ENCODE assay signal across 18 cellular contexts in the genomic region with DNA sequence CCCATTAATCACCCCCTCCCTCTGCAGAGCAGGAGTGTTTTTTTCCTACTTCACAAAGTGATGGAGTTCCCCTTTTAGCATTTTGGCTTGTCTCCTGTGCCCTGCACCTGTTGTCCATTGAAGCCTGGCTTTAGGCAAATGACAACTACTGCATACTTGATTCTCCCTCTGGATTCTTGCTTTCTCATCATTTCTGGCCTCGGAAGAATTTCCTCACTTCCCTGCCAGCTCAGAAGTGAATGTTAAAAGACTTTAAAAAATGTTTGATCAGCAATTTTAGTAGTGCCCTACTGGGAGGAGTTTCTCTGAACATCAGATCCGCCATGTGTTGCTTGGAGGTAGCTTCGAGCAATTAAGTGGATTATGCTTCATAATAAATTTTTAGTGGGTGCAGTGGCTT. TPM values are rescaled to one million over a fixed set of nuclear protein-coding genes. Genes with fewer than 3 reads are reported as not detected.
DNase-seq lines count a peak whose midpoint lies in the region; ATAC-seq, FAIRE-seq and TF ChIP-seq lines count a peak whose summit lies in the region.
"Had no signal": no experiment of that assay in that cellular context is flagged by ENCODE, and none has a peak within 500 bp of the region (broad histone marks: within the 10 kb centered on the region; RNA-seq: fewer than 3 reads in every experiment).

No MANE protein-coding gene starts in this region.

- peaks cover 7 to 13% of the 10 kb centered on the region in 2 donors for H3K4me1 Mint-ChIP-seq in effector memory CD8-positive, alpha-beta T cell (ENCODE audit: low read depth in 2 of 2)
- H3K4me1 Mint-ChIP-seq: H9 had no signal

- CTCF ChIA-PET in A549 (lab: Yijun Ruan, JAX), result interaction anchor here (1.2 kb wide), 1 partner anchor 9 kb away, joined by 3 read pairs; no protein-coding TSS in a partner anchor

- no peak for TF ChIP-seq RAD21 in A549 (conservative IDR thresholded peaks at IDR 0.05 in 1 of 2, IDR thresholded peaks at IDR 0.05 in 1 of 2)

- no peak overlapping the region for H3K4me3 ChIP-seq in A549
- H3K4me3 ChIP-seq: MG63, Peyer's patch had no signal

- no peak for FAIRE-seq in A549 (lab: Jason Lieb, UNC)

- TF ChIP-seq POLR2A in A549 (IDR thresholded peaks at IDR 0.05; ENCODE audit: low read length), result no peak

- no peaks in the 10 kb centered on the region for H3K4me1 ChIP-seq in A549
- H3K4me1 ChIP-seq: Peyer's patch had no signal

- no peak for TF ChIP-seq CTCF in A549 (IDR thresholded peaks at IDR 0.05)

- WGBS in A549 (ENCODE audit: missing lambda C conversion rate), result 97% methylated on average over 3 of the region's 3 CpGs

- no peak overlapping the region for H3K27ac Mint-ChIP-seq in effector memory CD8-positive, alpha-beta T cell
- H3K27ac Mint-ChIP-seq: CD4-positive, alpha-beta memory T cell had no signal

- H3K9me3 Mint-ChIP-seq in effector memory CD8-positive, alpha-beta T cell, result no peaks in the 10 kb centered on the region
- H3K9me3 Mint-ChIP-seq: CD4-positive, alpha-beta memory T cell; H9 had no signal

- POLR2A ChIA-PET in A549 (lab: Yijun Ruan, JAX), result no interaction called here

- ATAC-seq in A549, result no peak
- ATAC-seq in effector memory CD8-positive, alpha-beta T cell (replicated peaks), result no peak

- DNase-seq in A549 (ENCODE audit: low read depth in 1 of 2, low spot score in 1 of 2), result no peak
- peak; percentile 28 for DNase-seq in G401 (ENCODE audit: low spot score)
- peak; percentile 94 for DNase-seq in RPMI8226
- DNase-seq in myocyte (ENCODE audit: low read depth), result peak; percentile 89
- no peak for DNase-seq in effector memory CD8-positive, alpha-beta T cell
- no peak for DNase-seq in NCI-H2196 (lab: John Stamatoyannopoulos, UW; ENCODE audit: unreplicated experiment)
- DNase-seq in ecto neural progenitor cell (ENCODE audit: low spot score), result no peak
- DNase-seq in stimulated activated CD4-positive, alpha-beta T cell treated with anti-CD3 and anti-CD28 coated beads, Interleukin-4, amount 100 ng/mL, for 4 hours, result no peak
- DNase-seq: CD4-positive, alpha-beta memory T cell; H9; KG1; MG63; NCI-H1105; NCI-H187; NCI-H446; Peyer's patch; SHP77 treated with DMSO at 0.1 percent for 48 hours had no signal

- H3K36me3 Mint-ChIP-seq in effector memory CD8-positive, alpha-beta T cell (ENCODE audit: insufficient read depth), result peaks cover 71% of the 10 kb centered on the region

- no peak overlapping the region for H3K4me2 ChIP-seq in A549

- TF ChIP-seq EP300 in A549 (IDR thresholded peaks at IDR 0.05), result no peak

- no peaks in the 10 kb centered on the region for H3K9me3 ChIP-seq in A549
- H3K9me3 ChIP-seq: MG63, Peyer's patch had no signal

- in situ Hi-C loops in G401 (cut with HindIII; ENCODE audit: low sequenced_read_pairs), result no loop called here

- H3K4me3 Mint-ChIP-seq in effector memory CD8-positive, alpha-beta T cell, result no peak overlapping the region
- H3K4me3 Mint-ChIP-seq: B cell; CD4-positive, alpha-beta memory T cell; H9 had no signal

- H3K27ac ChIP-seq in A549, result no peak overlapping the region
- H3K27ac ChIP-seq: Peyer's patch had no signal

- no peaks in the 10 kb centered on the region for H3K27me3 Mint-ChIP-seq in effector memory CD8-positive, alpha-beta T cell
- H3K27me3 Mint-ChIP-seq: B cell; CD4-positive, alpha-beta memory T cell had no signal

TF ChIP-seq in A549, 52 proteins besides CTCF, POLR2A, EP300 and RAD21:
- TF ChIP-seq ELK1 (IDR thresholded peaks at IDR 0.05; ENCODE audit: low read depth, low read length) (no peak), HMGXB4 (CRISPR knock-in tag; IDR thresholded peaks at IDR 0.05; ENCODE audit: borderline replicate concordance) (no peak), FOSL2 (IDR thresholded peaks at IDR 0.05) (no peak), FOSL2 (CRISPR knock-in tag; IDR thresholded peaks at IDR 0.05) (no peak), MAFK (IDR thresholded peaks at IDR 0.05; ENCODE audit: partially characterized antibody) (peak; percentile 95)

RNA-seq across cellular contexts. Expression of gene RCOR3, which starts 28.1 kb away (rescaled TPM):
- 33.7 and 40.7 TPM in 2 replicates for polyA plus RNA-seq in A549 (2011; rRNA removed)
- polyA plus RNA-seq in A549 (2012; cell fraction: cytosol; rRNA removed), result 11.7 and 11.8 TPM in 2 replicates
- 29.3 and 29.5 TPM in 2 replicates for polyA plus RNA-seq in A549 (2012; cell fraction: nucleus; rRNA removed)
- 16.1 to 19.0 TPM (median 16.3 TPM) in 3 replicates for polyA plus RNA-seq in A549 (2017; fragmentation: RNase III; extraction: RNeasy Plus Mini Kit Qiagen cat#74134 plus additional on column Dnase treatment)
- 35.1 and 42.3 TPM in 2 replicates for polyA minus RNA-seq in A549 (2011; rRNA and poly(A)+ RNA removed)
- 8.1 TPM in 2 replicates for total RNA-seq in G401 (2014; rRNA removed; shearing (Covaris generic))
- 28.4 and 38.0 TPM in 2 replicates for total RNA-seq in myocyte
- polyA plus RNA-seq in myocyte (2012), result 35.0 TPM

RNA-seq across cellular contexts. Expression of gene TRAF5, which starts 39.4 kb away (rescaled TPM):
- 14.6 and 16.0 TPM in 2 replicates for polyA plus RNA-seq in A549 (2011; rRNA removed)
- 5.4 and 6.3 TPM in 2 replicates for polyA plus RNA-seq in A549 (2012; cell fraction: cytosol; rRNA removed)
- polyA plus RNA-seq in A549 (2012; cell fraction: nucleus; rRNA removed), result 10.1 and 15.6 TPM in 2 replicates
- polyA plus RNA-seq in A549 (2017; fragmentation: RNase III; extraction: RNeasy Plus Mini Kit Qiagen cat#74134 plus additional on column Dnase treatment), result 8.2 to 9.5 TPM (median 8.6 TPM) in 3 replicates
- 9.6 and 12.8 TPM in 2 replicates for polyA minus RNA-seq in A549 (2011; rRNA and poly(A)+ RNA removed)
- total RNA-seq in G401 (2014; rRNA removed; shearing (Covaris generic)), result 0.17 TPM in 1 of 2 replicates, not detected in the other
- 6.6 and 19.8 TPM in 2 replicates for total RNA-seq in myocyte
- 6.4 TPM for polyA plus RNA-seq in myocyte (2012)

Comparison
In these comparisons a context has a peak if more than half of its experiments do, and no peak if none do; other contexts are left out.
1. DNase-seq: peak in G401 (single experiment), RPMI8226 (single experiment) and myocyte (single experiment); none in A549 (0 of 2), effector memory CD8-positive, alpha-beta T cell (0 of 3), NCI-H2196 (single experiment), ecto neural progenitor cell (single experiment) and stimulated activated CD4-positive, alpha-beta T cell treated with anti-CD3 and anti-CD28 coated beads, Interleukin-4, amount 100 ng/mL, for 4 hours (0 of 2).